Comparison of ENCODE assay signal across 10 cellular contexts in genomic region chr3:110568246-110568645, GRCh38.
DNase-seq lines count a peak whose midpoint lies in the region; ATAC-seq and TF ChIP-seq lines count a peak whose summit lies in the region.
"Had no signal": no experiment of that assay in that cellular context is flagged by ENCODE, and none has a peak within 500 bp of the region (broad histone marks: within the 10 kb centered on the region; RNA-seq: fewer than 3 reads in every experiment).

No MANE protein-coding gene starts in this region.

- TF ChIP-seq POLR2A in IMR-90 (IDR thresholded peaks at IDR 0.05; ENCODE audit: low read depth, low read length) = no peak

- intact Hi-C loops in IMR-90 (cut with micrococcal nuclease) = loop anchor here (5.0 kb wide), 1 partner anchor 36 kb away; no protein-coding TSS in a partner anchor

- H3K4me3 ChIP-seq in IMR-90 (ENCODE audit: insufficient read depth, low read depth, low read length) (no peak overlapping the region), fibroblast of mammary gland (ENCODE audit: control insufficient read depth, low read depth, low read length) (no peak overlapping the region)
- H3K4me3 ChIP-seq: sigmoid colon, suprapubic skin had no signal

- H3K27ac ChIP-seq in IMR-90 (ENCODE audit: insufficient read depth, low read length) = peak overlapping the region; percentile 46; the same call in 1 of the 2 replicates
- H3K27ac ChIP-seq: sigmoid colon, suprapubic skin had no signal

- H3K4me2 ChIP-seq in IMR-90 (ENCODE audit: low read depth, low read length) = peak overlapping the region; percentile 23; the same call in 1 of the 2 replicates

- peak overlapping the region; percentile 92 for H2BK120ac ChIP-seq in IMR-90 (ENCODE audit: low read depth, low read length)

- peak overlapping the region; percentile 51; the same call in 1 of the 2 replicates for H3K9ac ChIP-seq in IMR-90 (ENCODE audit: low read depth, low read length)

- H2AK5ac ChIP-seq in IMR-90 (ENCODE audit: low read depth, low read length) = no peak overlapping the region

- no peaks in the 10 kb centered on the region for H3K9me3 ChIP-seq in IMR-90 (ENCODE audit: control insufficient read depth, insufficient read depth, low read length)
- H3K9me3 ChIP-seq: suprapubic skin had no signal

- POLR2A ChIA-PET in IMR-90 (lab: Charles Lee; ENCODE audit: unreplicated experiment) = no interaction called here

- peak overlapping the region; percentile 78; the same call in 1 of the 2 replicates for H3K18ac ChIP-seq in IMR-90 (ENCODE audit: low read depth, low read length)

- H3K79me1 ChIP-seq in IMR-90 (ENCODE audit: low read depth in 1 of 2, low read length in 2 of 2) = no peaks in the 10 kb centered on the region

- DNase-seq in AG08396 (ENCODE audit: low spot score) (peak; percentile 39), IMR-90 (peak; percentile 94), fibroblast of mammary gland (ENCODE audit: low read depth) (peak; percentile 94), AML-193 (lab: John Stamatoyannopoulos, UW) (no peak), NCI-H2081 treated with DMSO at 0.1 percent for 48 hours (lab: John Stamatoyannopoulos, UW) (no peak)
- DNase-seq in activated T-cell treated with anti-CD3 and anti-CD28 coated beads, Interleukin-2, amount 50 U/mL, for 1 hour = no peak
- DNase-seq in stimulated activated CD4-positive, alpha-beta T cell treated with anti-CD3 and anti-CD28 coated beads, Interleukin-2, amount 100 ng/mL, for 24 hours = no peak
- DNase-seq: sigmoid colon had no signal

- H3K56ac ChIP-seq in IMR-90 (ENCODE audit: extremely low read depth, insufficient read depth, low read length) = peak overlapping the region; percentile 70; the same call in 1 of the 2 replicates

- peak overlapping the region; percentile 8 to 46; a peak in 2 of 4 replicates for H4K8ac ChIP-seq in IMR-90 (ENCODE audit: low read depth in 2 of 2, low read length in 2 of 2)

- no peak overlapping the region; the same call in 1 of the 3 replicates for H2BK15ac ChIP-seq in IMR-90 (ENCODE audit: low read depth, low read length)

- no peak overlapping the region for H2AFZ ChIP-seq in IMR-90 (replicated peaks; ENCODE audit: low read length, poor library complexity)

- H2BK20ac ChIP-seq in IMR-90 (ENCODE audit: low read depth, low read length) = peak overlapping the region; percentile 67

- dilution Hi-C loops in IMR-90 (cut with HindIII; ENCODE audit: low sequenced_read_pairs, unreplicated experiment) = no loop called here

- H3K14ac ChIP-seq in IMR-90 (replicated peaks; ENCODE audit: low read depth, low read length) = no peak overlapping the region

- peak overlapping the region; percentile 86 for H3K23ac ChIP-seq in IMR-90 (ENCODE audit: low read depth, low read length)

- peak overlapping the region; percentile 90 for H2BK5ac ChIP-seq in IMR-90 (ENCODE audit: low read depth, low read length, poor library complexity, severe bottlenecking)

- H4K20me1 ChIP-seq in IMR-90 (ENCODE audit: insufficient read depth, low read length) = no peaks in the 10 kb centered on the region

- H3K4ac ChIP-seq in IMR-90 (ENCODE audit: low read depth, low read length) = peak overlapping the region; percentile 78

- H4K5ac ChIP-seq in IMR-90 (ENCODE audit: low read depth, low read length) = peak overlapping the region; percentile 16; the same call in 1 of the 2 replicates

- H3K36me3 ChIP-seq in IMR-90 (ENCODE audit: control insufficient read depth, insufficient read depth, low read length) = no peaks in the 10 kb centered on the region
- H3K36me3 ChIP-seq: sigmoid colon, suprapubic skin had no signal

- H2AK9ac ChIP-seq in IMR-90 (replicated peaks; ENCODE audit: low read depth, low read length, poor library complexity) = no peak overlapping the region

- in situ Hi-C loops in IMR-90 (cut with MboI; ENCODE audit: low sequenced_read_pairs) = no loop called here

- no peaks in the 10 kb centered on the region for H3K27me3 ChIP-seq in IMR-90 (ENCODE audit: control insufficient read depth, insufficient read depth, low read length)
- H3K27me3 ChIP-seq: sigmoid colon, suprapubic skin had no signal

- no peak for TF ChIP-seq CTCF in IMR-90 (conservative IDR thresholded peaks at IDR 0.05; ENCODE audit: low read depth, low read length)
- TF ChIP-seq CTCF in fibroblast of mammary gland (conservative IDR thresholded peaks at IDR 0.05; ENCODE audit: control insufficient read depth, insufficient read depth, low read depth, low read length) = no peak

- no CpG with 5 or more reads among the region's 2 CpGs for WGBS in IMR-90 (ENCODE audit: extremely low coverage in 2 of 2, insufficient read length in 1 of 2), 2 experiments

- ATAC-seq in GM21529 (IDR thresholded peaks at IDR 0.05; ENCODE audit: unreplicated experiment) = peak; percentile 52
- peak; percentile 81 for ATAC-seq in IMR-90 (ENCODE audit: low read depth)

- CTCF ChIA-PET in IMR-90 (lab: Yijun Ruan, JAX) = interaction anchor here (0.6 kb wide), 1 partner anchor 163 kb away, joined by 3 read pairs; no protein-coding TSS in a partner anchor

- no TSS peak for BruUV-seq in IMR-90 (replicated peaks; lab: Mats Ljungman, UMichigan)

- no peaks in the 10 kb centered on the region for H3K9me1 ChIP-seq in IMR-90 (ENCODE audit: insufficient read depth, low read length)

- H4K91ac ChIP-seq in IMR-90 (ENCODE audit: insufficient read depth, low read depth, low read length) = peak overlapping the region; percentile 80

- peak; percentile 4; the same call in 1 of the 2 replicates for TF ChIP-seq RAD21 in IMR-90 (IDR thresholded peaks at IDR 0.05; ENCODE audit: low read length)

- H3K4me1 ChIP-seq in IMR-90 (ENCODE audit: control insufficient read depth, insufficient read depth, low read length) = peaks cover 6% of the 10 kb centered on the region; the same call in 1 of the 2 replicates
- H3K4me1 ChIP-seq: sigmoid colon, suprapubic skin had no signal

TF ChIP-seq in IMR-90, 13 proteins besides CTCF, POLR2A, EP300 and RAD21:
- TF ChIP-seq FOS (IDR thresholded peaks at IDR 0.05; ENCODE audit: low read depth, low read length) (peak; percentile 65; the same call in 1 of the 2 replicates), MXI1 (IDR thresholded peaks at IDR 0.05; ENCODE audit: borderline replicate concordance, low read depth, low read length) (no peak)
TF ChIP-seq in IMR-90: peak in this region for 1.

Comparison
In these comparisons a context has a peak if more than half of its experiments do, and no peak if none do; other contexts are left out.
1. DNase-seq: peak in AG08396 (single experiment), IMR-90 (single experiment) and fibroblast of mammary gland (single experiment); none in AML-193 (0 of 2), NCI-H2081 treated with DMSO at 0.1 percent for 48 hours (single experiment), activated T-cell treated with anti-CD3 and anti-CD28 coated beads, Interleukin-2, amount 50 U/mL, for 1 hour (single experiment) and stimulated activated CD4-positive, alpha-beta T cell treated with anti-CD3 and anti-CD28 coated beads, Interleukin-2, amount 100 ng/mL, for 24 hours (0 of 2).